Comparison of ENCODE assay signal across 8 cellular contexts in genomic region chr6:123655520-123656306, GRCh38. TPM values are rescaled to one million over a fixed set of nuclear protein-coding genes. Genes with fewer than 3 reads are reported as not detected.
A peak's percentile ranks its signal among the peaks of the same experiment; 100 is the strongest.
DNase-seq lines count a peak whose midpoint lies in the region; ATAC-seq and TF ChIP-seq lines count a peak whose summit lies in the region.

No MANE protein-coding gene starts in this region.

- no peaks in the 10 kb centered on the region for H3K9me3 Mint-ChIP-seq in activated CD4-positive, alpha-beta memory T cell treated with anti-CD3 and anti-CD28 coated beads, Interleukin-2, amount 10 ng/mL, durations not matched to agents 7 days and 5 days
- peaks cover 6% of the 10 kb centered on the region for H3K9me3 Mint-ChIP-seq in stimulated activated effector memory CD8-positive, alpha-beta T cell treated with anti-CD3 and anti-CD28 coated beads, Interleukin-12 subunit alpha, Interleukin-12 subunit beta, amount 100 ng/mL, for 72 hours

- H3K27me3 Mint-ChIP-seq in activated CD4-positive, alpha-beta memory T cell treated with anti-CD3 and anti-CD28 coated beads, Interleukin-2, amount 10 ng/mL, durations not matched to agents 7 days and 5 days, result no peaks in the 10 kb centered on the region

- H2AFZ ChIP-seq in smooth muscle cell (ENCODE audit: low read depth), result peak overlapping the region; percentile 76

- intact Hi-C loops in left ventricle myocardium inferior (cut with micrococcal nuclease) (no loop called here), cardiac septum (cut with DNase I) (no loop called here)

- H3K27ac ChIP-seq in left ventricle myocardium inferior (replicated peaks) (no peak overlapping the region), smooth muscle cell (ENCODE audit: low read depth) (no peak overlapping the region)

- no peaks in the 10 kb centered on the region for H4K20me1 ChIP-seq in smooth muscle cell (ENCODE audit: low read depth)

- peak overlapping the region; percentile 52 for H3K4me3 Mint-ChIP-seq in activated CD4-positive, alpha-beta memory T cell treated with anti-CD3 and anti-CD28 coated beads, Interleukin-2, amount 10 ng/mL, durations not matched to agents 7 days and 5 days
- H3K4me3 Mint-ChIP-seq in stimulated activated effector memory CD8-positive, alpha-beta T cell treated with anti-CD3 and anti-CD28 coated beads, Interleukin-12 subunit alpha, Interleukin-12 subunit beta, amount 100 ng/mL, for 72 hours, result no peak overlapping the region

- 85% methylated on average over 3 of the region's 3 CpGs for WGBS in smooth muscle cell (ENCODE audit: low lambda C conversion rate)

- H3K36me3 ChIP-seq in left ventricle myocardium inferior (no peaks in the 10 kb centered on the region), smooth muscle cell (ENCODE audit: low read depth) (no peaks in the 10 kb centered on the region)

- H3K9ac ChIP-seq in smooth muscle cell (ENCODE audit: low read depth), result no peak overlapping the region

- no peak for DNase-seq in left ventricle myocardium inferior
- DNase-seq in cardiac septum (ENCODE audit: low spot score), result no peak
- no peak for DNase-seq in activated CD4-positive, alpha-beta memory T cell treated with anti-CD3 and anti-CD28 coated beads, Interleukin-2, amount 10 ng/mL, durations not matched to agents 7 days and 5 days
- DNase-seq in smooth muscle cell (lab: John Stamatoyannopoulos, UW; ENCODE audit: unreplicated experiment), result no peak
- no peak for DNase-seq in NCI-H2171 treated with DMSO at 0.1 percent for 48 hours (lab: John Stamatoyannopoulos, UW)
- DNase-seq in mucosa of gallbladder (ENCODE audit: low spot score), result no peak
- no peak for DNase-seq in stimulated activated effector memory CD8-positive, alpha-beta T cell treated with anti-CD3 and anti-CD28 coated beads, Interleukin-12 subunit alpha, Interleukin-12 subunit beta, amount 100 ng/mL, for 72 hours (ENCODE audit: low spot score in 2 of 2)

- H3K4me3 ChIP-seq in left ventricle myocardium inferior (peak overlapping the region; percentile 52), smooth muscle cell (peak overlapping the region; percentile 17)

- H3F3A ChIP-seq in smooth muscle cell (ENCODE audit: low read depth), result no peaks in the 10 kb centered on the region

- peak overlapping the region; percentile 62 for H3K4me2 ChIP-seq in smooth muscle cell

- ATAC-seq in HG03135 (IDR thresholded peaks at IDR 0.05; ENCODE audit: unreplicated experiment), result peak; percentile 57
- ATAC-seq in stimulated activated effector memory CD8-positive, alpha-beta T cell treated with anti-CD3 and anti-CD28 coated beads, Interleukin-12 subunit alpha, Interleukin-12 subunit beta, amount 100 ng/mL, for 72 hours, result no peak

- H3K27ac Mint-ChIP-seq in activated CD4-positive, alpha-beta memory T cell treated with anti-CD3 and anti-CD28 coated beads, Interleukin-2, amount 10 ng/mL, durations not matched to agents 7 days and 5 days, result no peak overlapping the region
- no peak overlapping the region for H3K27ac Mint-ChIP-seq in stimulated activated effector memory CD8-positive, alpha-beta T cell treated with anti-CD3 and anti-CD28 coated beads, Interleukin-12 subunit alpha, Interleukin-12 subunit beta, amount 100 ng/mL, for 72 hours

- CTCF ChIA-PET in activated CD4-positive, alpha-beta memory T cell treated with anti-CD3 and anti-CD28 coated beads, Interleukin-2, amount 10 ng/mL, durations not matched to agents 7 days and 5 days (lab: Charles Lee), result no interaction called here

- no peaks in the 10 kb centered on the region for H3K36me3 Mint-ChIP-seq in activated CD4-positive, alpha-beta memory T cell treated with anti-CD3 and anti-CD28 coated beads, Interleukin-2, amount 10 ng/mL, durations not matched to agents 7 days and 5 days (ENCODE audit: low read depth)
- no peaks in the 10 kb centered on the region for H3K36me3 Mint-ChIP-seq in stimulated activated effector memory CD8-positive, alpha-beta T cell treated with anti-CD3 and anti-CD28 coated beads, Interleukin-12 subunit alpha, Interleukin-12 subunit beta, amount 100 ng/mL, for 72 hours

- H3K4me1 ChIP-seq in left ventricle myocardium inferior (peaks cover 4% of the 10 kb centered on the region), smooth muscle cell (ENCODE audit: low read depth) (no peaks in the 10 kb centered on the region)

- no peaks in the 10 kb centered on the region for H3K79me2 ChIP-seq in smooth muscle cell (ENCODE audit: low read depth)

- TF ChIP-seq CTCF in left ventricle myocardium inferior (IDR thresholded peaks at IDR 0.05; ENCODE audit: borderline replicate concordance), result no peak
- no peak for TF ChIP-seq CTCF in smooth muscle cell (IDR thresholded peaks at IDR 0.05; ENCODE audit: borderline replicate concordance, insufficient read depth, poor library complexity, severe bottlenecking)

- no peaks in the 10 kb centered on the region for H3K27me3 ChIP-seq in left ventricle myocardium inferior (ENCODE audit: low read depth)
- H3K27me3 ChIP-seq in smooth muscle cell (ENCODE audit: low read depth), result no peaks in the 10 kb centered on the region

- POLR2A ChIA-PET in activated CD4-positive, alpha-beta memory T cell treated with anti-CD3 and anti-CD28 coated beads, Interleukin-2, amount 10 ng/mL, durations not matched to agents 7 days and 5 days (lab: Charles Lee), result no interaction called here

- no peaks in the 10 kb centered on the region for H3K9me3 ChIP-seq in left ventricle myocardium inferior (replicated peaks)
- no peaks in the 10 kb centered on the region for H3K9me3 ChIP-seq in smooth muscle cell (replicated peaks; ENCODE audit: low read depth)

- H3K4me1 Mint-ChIP-seq in activated CD4-positive, alpha-beta memory T cell treated with anti-CD3 and anti-CD28 coated beads, Interleukin-2, amount 10 ng/mL, durations not matched to agents 7 days and 5 days, result peaks cover 3% of the 10 kb centered on the region
- H3K4me1 Mint-ChIP-seq in stimulated activated effector memory CD8-positive, alpha-beta T cell treated with anti-CD3 and anti-CD28 coated beads, Interleukin-12 subunit alpha, Interleukin-12 subunit beta, amount 100 ng/mL, for 72 hours, result no peaks in the 10 kb centered on the region

RNA-seq across cellular contexts. Expression of gene TRDN, which starts 19.0 kb away (rescaled TPM):
- total RNA-seq in left ventricle myocardium inferior (453 TPM), cardiac septum (490 TPM), smooth muscle cell (not detected in 2 replicates), mucosa of gallbladder (0.23 TPM)
- not detected for total RNA-seq in activated CD4-positive, alpha-beta memory T cell treated with anti-CD3 and anti-CD28 coated beads, Interleukin-2, amount 10 ng/mL, durations not matched to agents 7 days and 5 days
- polyA plus RNA-seq in smooth muscle cell, result 0.14 TPM in 1 of 2 replicates, not detected in the other

Comparison
In these comparisons a context has a peak if more than half of its experiments do, and no peak if none do; other contexts are left out.
1. RNA of gene TRDN, which starts 19.0 kb away (total RNA-seq): 490 TPM in cardiac septum (single experiment) and 453 TPM in left ventricle myocardium inferior (single experiment); 0.23 TPM in mucosa of gallbladder (single experiment), not detected in activated CD4-positive, alpha-beta memory T cell treated with anti-CD3 and anti-CD28 coated beads, Interleukin-2, amount 10 ng/mL, durations not matched to agents 7 days and 5 days and not detected in smooth muscle cell; every median in the first group is over 100 times any median in the second.